21 cellular contexts compared by ENCODE assay signal in genomic region chr10:63434866-63435854, GRCh38. TPM values are rescaled to one million over a fixed set of nuclear protein-coding genes. Genes with fewer than 3 reads are reported as not detected.
DNase-seq lines count a peak whose midpoint lies in the region; ATAC-seq, FAIRE-seq and TF ChIP-seq lines count a peak whose summit lies in the region.
"Had no signal": no experiment of that assay in that cellular context is flagged by ENCODE, and none has a peak within 500 bp of the region (broad histone marks: within the 10 kb centered on the region; RNA-seq: fewer than 3 reads in every experiment).

No MANE protein-coding gene starts in this region.

- no peak for FAIRE-seq in astrocyte (lab: Jason Lieb, UNC)
- FAIRE-seq: islet of Langerhans, urothelium cell line had no signal

- H3K4me1 ChIP-seq in heart left ventricle (peaks cover 3 to 82% (median 51%) of the 10 kb centered on the region in 12 donors), astrocyte (ENCODE audit: insufficient read depth, low read length) (peaks cover 18% of the 10 kb centered on the region)

- WGBS in heart left ventricle, 4 donors, result 77 to 89% (median 84%) methylated on average over 13 of the region's 13 CpGs

- peak; percentile 33 for ATAC-seq in left ventricle myocardium superior
- ATAC-seq in heart left ventricle, result no peak
- no peak for ATAC-seq in HG02981 (IDR thresholded peaks at IDR 0.05; ENCODE audit: unreplicated experiment)
- ATAC-seq: stimulated activated naive CD8-positive, alpha-beta T cell treated with anti-CD3 and anti-CD28 coated beads, Interleukin-15, Interleukin-2, amounts not matched to agents 100 U/mL and 50 U/mL, for 24 hours had no signal

- no peaks in the 10 kb centered on the region for H3K9me3 Mint-ChIP-seq in astrocyte (ENCODE audit: unreplicated experiment)

- H3K27me3 ChIP-seq in heart left ventricle (no peaks in the 10 kb centered on the region), astrocyte (ENCODE audit: insufficient read depth, low read length) (no peaks in the 10 kb centered on the region)
- H3K27me3 ChIP-seq: esophagus muscularis mucosa, SJSA1 had no signal

- no peak overlapping the region for H2AFZ ChIP-seq in astrocyte (ENCODE audit: low read depth, low read length)
- H2AFZ ChIP-seq: parathyroid adenoma had no signal

- H3K27ac ChIP-seq in heart left ventricle, result no peak overlapping the region
- no peak overlapping the region for H3K27ac ChIP-seq in astrocyte (ENCODE audit: low read depth, low read length)
- H3K27ac ChIP-seq: parathyroid adenoma, SJSA1 had no signal

- TF ChIP-seq POLR2A in heart left ventricle (IDR thresholded peaks at IDR 0.05), result no peak

- peaks cover 3% of the 10 kb centered on the region for H3K36me3 Mint-ChIP-seq in astrocyte (ENCODE audit: low read depth, unreplicated experiment)

- H3K9ac ChIP-seq in astrocyte (ENCODE audit: low read length), result no peak overlapping the region
- H3K9ac ChIP-seq: parathyroid adenoma had no signal

- no peak overlapping the region for H3K4me3 Mint-ChIP-seq in astrocyte (ENCODE audit: unreplicated experiment)

- peaks cover 93% of the 10 kb centered on the region for H3K79me2 ChIP-seq in astrocyte (ENCODE audit: insufficient read depth, low read length)

- no peak for TF ChIP-seq CTCF in heart left ventricle (IDR thresholded peaks at IDR 0.05)
- no peak for TF ChIP-seq CTCF in astrocyte (IDR thresholded peaks at IDR 0.05; ENCODE audit: insufficient read depth, low read depth, low read length)

- no peaks in the 10 kb centered on the region for H3K27me3 Mint-ChIP-seq in astrocyte (ENCODE audit: low read depth, unreplicated experiment)

- peaks cover 59% of the 10 kb centered on the region for H4K20me1 ChIP-seq in astrocyte (ENCODE audit: insufficient read depth, low read length)

- H3K4me2 ChIP-seq in astrocyte (ENCODE audit: low read length), result no peak overlapping the region

- intact Hi-C loops in left ventricle myocardium superior (cut with micrococcal nuclease) (no loop called here), heart left ventricle (cut with DNase I) (no loop called here)

- H3K4me3 ChIP-seq in heart left ventricle, result no peak overlapping the region
- H3K4me3 ChIP-seq in astrocyte (ENCODE audit: insufficient read depth, low read depth, low read length), result no peak overlapping the region
- H3K4me3 ChIP-seq: esophagus muscularis mucosa, SJSA1 had no signal

- H3K9me3 ChIP-seq in heart left ventricle (no peaks in the 10 kb centered on the region), astrocyte (ENCODE audit: insufficient read depth, low read depth, low read length) (no peaks in the 10 kb centered on the region)
- H3K9me3 ChIP-seq: esophagus muscularis mucosa, SJSA1 had no signal

- no peak for DNase-seq in left ventricle myocardium superior
- no peak for DNase-seq in heart left ventricle
- peak; percentile 10 for DNase-seq in astrocyte (ENCODE audit: low read depth)
- peak; percentile 20 to 30 for DNase-seq in lung microvascular endothelial cell (ENCODE audit: low read depth in 2 of 2)
- DNase-seq in NCI-H345 (lab: John Stamatoyannopoulos, UW), result no peak
- no peak for DNase-seq in NCI-H1048 (lab: John Stamatoyannopoulos, UW)
- DNase-seq in DMS53 treated with DMSO at 0.1 percent for 48 hours (lab: John Stamatoyannopoulos, UW; ENCODE audit: unreplicated experiment), result no peak
- DNase-seq: activated CD4-positive, alpha-beta T cell treated with anti-CD3 and anti-CD28 coated beads for 1 hour; activated gamma-delta T cell; aorta; EL; glutamatergic neuron; NCI-H1436 treated with DMSO at 0.1 percent for 48 hours; stimulated activated naive CD8-positive, alpha-beta T cell treated with anti-CD3 and anti-CD28 coated beads, Interleukin-15, Interleukin-2, amounts not matched to agents 100 U/mL and 50 U/mL, for 24 hours; T-helper 9 cell had no signal

- H3K4me1 Mint-ChIP-seq in astrocyte (ENCODE audit: low read depth, unreplicated experiment), result peaks cover 22% of the 10 kb centered on the region

- no peak overlapping the region for H3K27ac Mint-ChIP-seq in astrocyte (ENCODE audit: unreplicated experiment)

- H3K36me3 ChIP-seq in heart left ventricle (no peaks in the 10 kb centered on the region), astrocyte (ENCODE audit: insufficient read depth, low read length) (no peaks in the 10 kb centered on the region)
- H3K36me3 ChIP-seq: esophagus muscularis mucosa, SJSA1 had no signal

RNA-seq across cellular contexts. Expression of gene JMJD1C, which starts 30.6 kb away (rescaled TPM):
- 32.7 TPM for total RNA-seq in left ventricle myocardium superior
- total RNA-seq in heart left ventricle, result 10 to 100 TPM; 27.0 to 54.6 (median 42.7) TPM
- 10 to 100 TPM; 20.3 to 34.1 TPM for polyA plus RNA-seq in heart left ventricle
- 55.4 and 61.0 TPM in 2 replicates for total RNA-seq in astrocyte
- 86.5 and 133 TPM in 2 replicates for total RNA-seq in lung microvascular endothelial cell

Comparison
In these comparisons a context has a peak if more than half of its experiments do, and no peak if none do; other contexts are left out.
1. DNase-seq: peak in astrocyte (single experiment) and lung microvascular endothelial cell (2 of 2); none in left ventricle myocardium superior (single experiment), heart left ventricle (0 of 5), NCI-H345 (single experiment), NCI-H1048 (single experiment) and DMS53 treated with DMSO at 0.1 percent for 48 hours (single experiment).